27 cellular contexts compared by ENCODE assay signal in the genomic region with DNA sequence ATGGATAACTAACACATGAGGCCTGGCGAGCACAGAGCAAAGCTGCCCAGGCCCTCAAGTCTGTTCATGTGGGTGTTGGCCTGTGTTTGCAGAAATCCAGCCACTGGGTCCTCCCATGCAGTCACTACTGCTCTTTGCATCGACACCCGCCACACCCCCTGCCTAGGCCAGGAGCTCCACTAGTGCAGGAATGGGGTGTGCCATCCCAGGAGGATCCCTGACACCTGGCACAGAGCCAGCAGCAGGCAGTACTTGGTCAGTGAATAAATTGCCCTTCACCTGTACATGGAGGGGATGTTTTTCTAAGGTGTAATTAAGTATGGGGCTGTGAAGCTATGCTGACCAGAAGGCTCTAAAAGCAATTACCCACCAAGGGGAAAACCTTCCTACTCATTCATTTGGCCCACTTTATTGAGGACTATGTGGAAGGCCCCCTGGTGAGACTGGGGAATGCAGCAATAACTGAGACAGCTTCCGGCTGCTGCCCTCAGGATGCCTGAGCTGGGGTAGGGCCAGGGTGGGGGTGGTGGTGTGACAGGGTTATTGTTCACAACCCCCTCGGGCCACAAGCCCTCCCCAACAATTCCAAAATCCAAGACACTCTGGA.
DNase-seq lines count a peak whose midpoint lies in the region; ATAC-seq, FAIRE-seq and TF ChIP-seq lines count a peak whose summit lies in the region.
"Had no signal": no experiment of that assay in that cellular context is flagged by ENCODE, and none has a peak within 500 bp of the region (broad histone marks: within the 10 kb centered on the region; RNA-seq: fewer than 3 reads in every experiment).

No MANE protein-coding gene starts in this region.

- H3K9ac ChIP-seq in HepG2 (ENCODE audit: insufficient read depth, low read depth, low read length) (no peak overlapping the region), colonic mucosa (ENCODE audit: low read depth in 2 of 2, low read length in 2 of 2) (no peak overlapping the region)
- H3K9ac ChIP-seq: BLaER1 treated with 17β-estradiol and CSF1 and Interleukin-3, amounts not matched to agents 10 nM and 100 nM had no signal

- H3K36me3 ChIP-seq in HepG2 (replicated peaks in 1 of 2; ENCODE audit: control insufficient read depth in 1 of 2, insufficient read depth in 2 of 2, low read length in 2 of 2) (peaks cover 15 to 43% of the 10 kb centered on the region in 2 experiments), right lobe of liver (peaks cover 0 to 16% (median 4%) of the 10 kb centered on the region in 4 donors), colonic mucosa (no peaks in the 10 kb centered on the region), transverse colon (peaks cover 0 to 7% (median 0%) of the 10 kb centered on the region in 4 donors)

- no peak overlapping the region for H3K4me3 ChIP-seq in HepG2 (replicated peaks in 1 of 3; ENCODE audit: insufficient read depth in 1 of 3, low read depth in 2 of 3, low read length in 3 of 3)
- H3K4me3 ChIP-seq in right lobe of liver: no peak overlapping the region
- H3K4me3 ChIP-seq in colonic mucosa: no peak overlapping the region
- no peak overlapping the region for H3K4me3 ChIP-seq in transverse colon
- H3K4me3 ChIP-seq: BLaER1 treated with 17β-estradiol and CSF1 and Interleukin-3, amounts not matched to agents 10 nM and 100 nM; SJSA1 had no signal

- TF ChIP-seq RAD21 in HepG2 (CRISPR knock-in tag; IDR thresholded peaks at IDR 0.05): no peak

- H3K9me3 ChIP-seq in HepG2 (ENCODE audit: low read length): no peaks in the 10 kb centered on the region
- no peaks in the 10 kb centered on the region for H3K9me3 ChIP-seq in right lobe of liver
- H3K9me3 ChIP-seq in colonic mucosa: no peaks in the 10 kb centered on the region
- no peaks in the 10 kb centered on the region for H3K9me3 ChIP-seq in transverse colon
- H3K9me3 ChIP-seq: BLaER1 treated with 17β-estradiol and CSF1 and Interleukin-3, amounts not matched to agents 10 nM and 100 nM; SJSA1 had no signal

- peaks cover 16% of the 10 kb centered on the region; the same call in 1 of the 2 replicates for H4K20me1 ChIP-seq in HepG2 (ENCODE audit: insufficient read depth, low read length)

- in situ Hi-C loops in HepG2 (cut with HindIII; ENCODE audit: extremely low pct_ligation_motif_present, low pct_unique_long_range_greater_than_20kb) (no loop called here), transverse colon (cut with MboI; ENCODE audit: low pct_ligation_motif_present in 1 of 4, low pct_unique_long_range_greater_than_20kb in 1 of 4, low sequenced_read_pairs in 3 of 4) (no loop called here)

- POLR2A ChIA-PET in HepG2 (lab: Yijun Ruan, JAX): no interaction called here

- 100% methylated on average over 1 of the region's 5 CpGs for WGBS in HepG2 (ENCODE audit: low lambda C conversion rate)
- WGBS in right lobe of liver (ENCODE audit: insufficient coverage, low coverage, low lambda C conversion rate, missing lambda C conversion rate): 77% methylated on average over 4 of the region's 5 CpGs
- WGBS in transverse colon (ENCODE audit: low coverage in 1 of 2), 2 donors: 83% methylated on average over 5 of the region's 5 CpGs; no CpG with 5 or more reads in 1 of the 2 donors

- H3K27me3 ChIP-seq in HepG2 (ENCODE audit: control insufficient read depth in 1 of 2, insufficient read depth in 2 of 2, low read length in 2 of 2) (no peaks in the 10 kb centered on the region), right lobe of liver (no peaks in the 10 kb centered on the region), colonic mucosa (no peaks in the 10 kb centered on the region), transverse colon (no peaks in the 10 kb centered on the region)
- H3K27me3 ChIP-seq: SJSA1 had no signal

- CTCF ChIA-PET in HepG2 (lab: Yijun Ruan, JAX; ENCODE audit: low intra/inter-chr PET ratio, low total read pairs): no interaction called here

- no peak for TF ChIP-seq EP300 in HepG2 (IDR thresholded peaks at IDR 0.05; ENCODE audit: low read depth in 2 of 2, low read length in 2 of 2)
- no peak for TF ChIP-seq EP300 in HepG2 (CRISPR knock-in tag; IDR thresholded peaks at IDR 0.05; ENCODE audit: borderline replicate concordance)
- TF ChIP-seq EP300 in transverse colon (IDR thresholded peaks at IDR 0.05; ENCODE audit: low read depth): no peak

- H2AFZ ChIP-seq in HepG2 (ENCODE audit: low read length): no peak overlapping the region

- ATAC-seq in HepG2 (no peak), right lobe of liver (no peak), HG03108 (IDR thresholded peaks at IDR 0.05; ENCODE audit: unreplicated experiment) (no peak)
- ATAC-seq: CD8-positive, alpha-beta T cell; HCT116; Right ventricle myocardium inferior; T-cell had no signal

- H3K4me1 ChIP-seq in HepG2 (ENCODE audit: insufficient read depth, low read length) (peaks cover 8% of the 10 kb centered on the region), right lobe of liver (peaks cover 0 to 16% (median 8%) of the 10 kb centered on the region in 4 donors), colonic mucosa (no peaks in the 10 kb centered on the region), transverse colon (no peaks in the 10 kb centered on the region)
- H3K4me1 ChIP-seq: SJSA1 had no signal

- FAIRE-seq in HepG2 (lab: Jason Lieb, UNC): no peak
- FAIRE-seq: A204.1, GM12892 had no signal

- no peak for TF ChIP-seq CTCF in HepG2 (CRISPR knock-in tag; IDR thresholded peaks at IDR 0.05)
- no peak for TF ChIP-seq CTCF in right lobe of liver (IDR thresholded peaks at IDR 0.05)
- TF ChIP-seq CTCF in colonic mucosa (IDR thresholded peaks at IDR 0.05): no peak
- no peak for TF ChIP-seq CTCF in transverse colon (IDR thresholded peaks at IDR 0.05)

- BruUV-seq in HepG2 (replicated peaks; lab: Mats Ljungman, UMichigan): no TSS peak

- intact Hi-C loops in HepG2 (cut with micrococcal nuclease; ENCODE audit: unreplicated experiment) (no loop called here), right lobe of liver (cut with DNase I) (no loop called here), colonic mucosa (cut with DNase I) (no loop called here), transverse colon (cut with DNase I; ENCODE audit: low total_unique reads) (no loop called here)

- DNase-seq in HepG2 (ENCODE audit: low spot score) (no peak), right lobe of liver (no peak), NCI-H2227 (lab: John Stamatoyannopoulos, UW; ENCODE audit: unreplicated experiment) (peak; percentile 51), colonic mucosa (peak; percentile 33), transverse colon (peak; percentile 56), CD1c-positive myeloid dendritic cell (ENCODE audit: extremely low spot score) (no peak)
- DNase-seq in effector CD8-positive, alpha-beta T cell (lab: John Stamatoyannopoulos, UW): no peak
- DNase-seq: AML-193; CD8-positive, alpha-beta T cell; DMS 273 treated with DMSO at 0.1 percent for 48 hours; DMS79; KG1; MM.1S; NCI-H1048; NCI-H1694; NCI-H2081; NCI-H2171 treated with DMSO at 0.1 percent for 48 hours; NCI-H446; NCI-H524 treated with DMSO at 0.1 percent for 48 hours; T-cell had no signal

- H3K27ac ChIP-seq in HepG2 (ENCODE audit: extremely low read length, insufficient read depth, low read length) (no peak overlapping the region), right lobe of liver (no peak overlapping the region), colonic mucosa (no peak overlapping the region), transverse colon (no peak overlapping the region)
- H3K27ac ChIP-seq: BLaER1 treated with 17β-estradiol and CSF1 and Interleukin-3, amounts not matched to agents 10 nM and 100 nM; SJSA1 had no signal

- no peak overlapping the region for H3K4me2 ChIP-seq in HepG2 (ENCODE audit: low read depth, low read length)

- peaks cover 25% of the 10 kb centered on the region for H3K79me2 ChIP-seq in HepG2 (ENCODE audit: insufficient read depth, low read length)

- TF ChIP-seq POLR2A in HepG2 (IDR thresholded peaks at IDR 0.05; ENCODE audit: insufficient read depth in 1 of 2, low read depth in 2 of 2, low read length in 2 of 2) (no peak), right lobe of liver (IDR thresholded peaks at IDR 0.05) (no peak), transverse colon (IDR thresholded peaks at IDR 0.05) (no peak)

TF ChIP-seq in HepG2, 621 proteins besides CTCF, POLR2A, EP300 and RAD21:
- TF ChIP-seq TOE1 (CRISPR knock-in tag; IDR thresholded peaks at IDR 0.05) (no peak), ZNF383 (CRISPR knock-in tag; IDR thresholded peaks at IDR 0.05; ENCODE audit: borderline replicate concordance) (no peak), RBAK (CRISPR knock-in tag; IDR thresholded peaks at IDR 0.05) (0 out of 2 replicates have a peak, but pooled peaks have one; percentile 46), ZNF75D (CRISPR knock-in tag; IDR thresholded peaks at IDR 0.05; ENCODE audit: borderline replicate concordance) (no peak), REL (CRISPR knock-in tag; conservative IDR thresholded peaks at IDR 0.05) (no peak), LCORL (IDR thresholded peaks at IDR 0.05) (0 out of 2 replicates have a peak, but pooled peaks have one; percentile 22), LCORL (CRISPR knock-in tag; IDR thresholded peaks at IDR 0.05) (no peak)
- TF ChIP-seq, protein P1, sequence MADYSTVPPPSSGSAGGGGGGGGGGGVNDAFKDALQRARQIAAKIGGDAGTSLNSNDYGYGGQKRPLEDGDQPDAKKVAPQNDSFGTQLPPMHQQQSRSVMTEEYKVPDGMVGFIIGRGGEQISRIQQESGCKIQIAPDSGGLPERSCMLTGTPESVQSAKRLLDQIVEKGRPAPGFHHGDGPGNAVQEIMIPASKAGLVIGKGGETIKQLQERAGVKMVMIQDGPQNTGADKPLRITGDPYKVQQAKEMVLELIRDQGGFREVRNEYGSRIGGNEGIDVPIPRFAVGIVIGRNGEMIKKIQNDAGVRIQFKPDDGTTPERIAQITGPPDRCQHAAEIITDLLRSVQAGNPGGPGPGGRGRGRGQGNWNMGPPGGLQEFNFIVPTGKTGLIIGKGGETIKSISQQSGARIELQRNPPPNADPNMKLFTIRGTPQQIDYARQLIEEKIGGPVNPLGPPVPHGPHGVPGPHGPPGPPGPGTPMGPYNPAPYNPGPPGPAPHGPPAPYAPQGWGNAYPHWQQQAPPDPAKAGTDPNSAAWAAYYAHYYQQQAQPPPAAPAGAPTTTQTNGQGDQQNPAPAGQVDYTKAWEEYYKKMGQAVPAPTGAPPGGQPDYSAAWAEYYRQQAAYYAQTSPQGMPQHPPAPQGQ (CRISPR knock-in tag; IDR thresholded peaks at IDR 0.05; ENCODE audit: borderline replicate concordance): no peak

Comparison
In these comparisons a context has a peak if more than half of its experiments do, and no peak if none do; other contexts are left out.
1. DNase-seq: peak in NCI-H2227 (single experiment), colonic mucosa (single experiment) and transverse colon (single experiment); none in HepG2 (single experiment), right lobe of liver (0 of 3), effector CD8-positive, alpha-beta T cell (single experiment) and CD1c-positive myeloid dendritic cell (single experiment).